1 cellular context compared by ENCODE assay signal in the genomic region with DNA sequence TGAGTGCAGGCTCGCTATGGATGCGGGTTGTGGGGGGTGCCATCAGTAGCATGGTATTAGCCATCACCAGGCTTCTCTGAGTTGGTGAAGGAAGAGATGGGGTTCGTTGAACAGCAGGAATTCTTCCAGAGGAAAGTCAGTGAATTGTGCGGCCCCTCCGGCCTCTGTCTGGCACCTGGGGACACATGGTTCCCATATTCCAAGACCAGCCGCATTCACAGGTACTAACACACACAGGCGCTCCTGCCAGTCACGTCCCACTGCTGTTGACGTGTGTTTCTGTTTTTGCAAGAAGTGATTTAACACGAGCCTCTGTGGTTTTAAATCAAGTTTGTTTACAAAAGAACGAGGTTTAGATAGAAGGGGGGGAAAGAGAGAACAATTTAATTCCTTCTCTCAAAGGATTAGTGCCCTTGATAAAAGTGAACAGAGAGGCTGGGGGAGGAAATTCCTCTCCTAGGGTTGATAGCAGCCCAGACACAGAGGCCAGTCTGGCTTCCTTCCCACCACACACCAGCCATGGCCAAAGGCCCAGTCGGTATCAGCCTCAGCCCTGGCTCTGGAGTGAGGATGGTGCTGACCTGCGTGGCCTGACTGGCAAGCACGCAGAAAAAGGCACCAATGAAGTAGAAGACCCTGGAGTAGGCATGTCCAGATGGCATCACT.
TF ChIP-seq lines count a peak whose summit lies in the region.

No MANE protein-coding gene starts in this region.

TF ChIP-seq in HepG2, 621 proteins besides CTCF, POLR2A, EP300 and RAD21 (continued from another document):
- TF ChIP-seq, protein P1, sequence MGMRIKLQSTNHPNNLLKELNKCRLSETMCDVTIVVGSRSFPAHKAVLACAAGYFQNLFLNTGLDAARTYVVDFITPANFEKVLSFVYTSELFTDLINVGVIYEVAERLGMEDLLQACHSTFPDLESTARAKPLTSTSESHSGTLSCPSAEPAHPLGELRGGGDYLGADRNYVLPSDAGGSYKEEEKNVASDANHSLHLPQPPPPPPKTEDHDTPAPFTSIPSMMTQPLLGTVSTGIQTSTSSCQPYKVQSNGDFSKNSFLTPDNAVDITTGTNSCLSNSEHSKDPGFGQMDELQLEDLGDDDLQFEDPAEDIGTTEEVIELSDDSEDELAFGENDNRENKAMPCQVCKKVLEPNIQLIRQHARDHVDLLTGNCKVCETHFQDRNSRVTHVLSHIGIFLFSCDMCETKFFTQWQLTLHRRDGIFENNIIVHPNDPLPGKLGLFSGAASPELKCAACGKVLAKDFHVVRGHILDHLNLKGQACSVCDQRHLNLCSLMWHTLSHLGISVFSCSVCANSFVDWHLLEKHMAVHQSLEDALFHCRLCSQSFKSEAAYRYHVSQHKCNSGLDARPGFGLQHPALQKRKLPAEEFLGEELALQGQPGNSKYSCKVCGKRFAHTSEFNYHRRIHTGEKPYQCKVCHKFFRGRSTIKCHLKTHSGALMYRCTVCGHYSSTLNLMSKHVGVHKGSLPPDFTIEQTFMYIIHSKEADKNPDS (CRISPR knock-in tag; IDR thresholded peaks at IDR 0.05) = no peak
- TF ChIP-seq TOE1 (CRISPR knock-in tag; IDR thresholded peaks at IDR 0.05) = no peak
- TF ChIP-seq ZNF33A (CRISPR knock-in tag; IDR thresholded peaks at IDR 0.05; ENCODE audit: borderline replicate concordance) = no peak
- no peak for TF ChIP-seq RNF2 (conservative IDR thresholded peaks at IDR 0.05; ENCODE audit: low read depth)
- TF ChIP-seq CCAR2 (optimal IDR thresholded peaks at IDR 0.05; ENCODE audit: low read depth, low read length) = no peak
- TF ChIP-seq CREB1 (IDR thresholded peaks at IDR 0.05) = no peak
- TF ChIP-seq CREB1 (CRISPR knock-in tag; IDR thresholded peaks at IDR 0.05) = no peak
- no peak for TF ChIP-seq NCOR1 (IDR thresholded peaks at IDR 0.05; ENCODE audit: borderline replicate concordance, low read length)
- no peak for TF ChIP-seq STAG1 (CRISPR knock-in tag; IDR thresholded peaks at IDR 0.05)
- TF ChIP-seq, protein P2, sequence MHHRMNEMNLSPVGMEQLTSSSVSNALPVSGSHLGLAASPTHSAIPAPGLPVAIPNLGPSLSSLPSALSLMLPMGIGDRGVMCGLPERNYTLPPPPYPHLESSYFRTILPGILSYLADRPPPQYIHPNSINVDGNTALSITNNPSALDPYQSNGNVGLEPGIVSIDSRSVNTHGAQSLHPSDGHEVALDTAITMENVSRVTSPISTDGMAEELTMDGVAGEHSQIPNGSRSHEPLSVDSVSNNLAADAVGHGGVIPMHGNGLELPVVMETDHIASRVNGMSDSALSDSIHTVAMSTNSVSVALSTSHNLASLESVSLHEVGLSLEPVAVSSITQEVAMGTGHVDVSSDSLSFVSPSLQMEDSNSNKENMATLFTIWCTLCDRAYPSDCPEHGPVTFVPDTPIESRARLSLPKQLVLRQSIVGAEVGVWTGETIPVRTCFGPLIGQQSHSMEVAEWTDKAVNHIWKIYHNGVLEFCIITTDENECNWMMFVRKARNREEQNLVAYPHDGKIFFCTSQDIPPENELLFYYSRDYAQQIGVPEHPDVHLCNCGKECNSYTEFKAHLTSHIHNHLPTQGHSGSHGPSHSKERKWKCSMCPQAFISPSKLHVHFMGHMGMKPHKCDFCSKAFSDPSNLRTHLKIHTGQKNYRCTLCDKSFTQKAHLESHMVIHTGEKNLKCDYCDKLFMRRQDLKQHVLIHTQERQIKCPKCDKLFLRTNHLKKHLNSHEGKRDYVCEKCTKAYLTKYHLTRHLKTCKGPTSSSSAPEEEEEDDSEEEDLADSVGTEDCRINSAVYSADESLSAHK (CRISPR knock-in tag; IDR thresholded peaks at IDR 0.05; ENCODE audit: borderline replicate concordance) = no peak
- TF ChIP-seq ISL2 (CRISPR knock-in tag; IDR thresholded peaks at IDR 0.05) = no peak
- TF ChIP-seq CBX5 (CRISPR knock-in tag; IDR thresholded peaks at IDR 0.05; ENCODE audit: borderline replicate concordance) = no peak
- TF ChIP-seq, protein P3, sequence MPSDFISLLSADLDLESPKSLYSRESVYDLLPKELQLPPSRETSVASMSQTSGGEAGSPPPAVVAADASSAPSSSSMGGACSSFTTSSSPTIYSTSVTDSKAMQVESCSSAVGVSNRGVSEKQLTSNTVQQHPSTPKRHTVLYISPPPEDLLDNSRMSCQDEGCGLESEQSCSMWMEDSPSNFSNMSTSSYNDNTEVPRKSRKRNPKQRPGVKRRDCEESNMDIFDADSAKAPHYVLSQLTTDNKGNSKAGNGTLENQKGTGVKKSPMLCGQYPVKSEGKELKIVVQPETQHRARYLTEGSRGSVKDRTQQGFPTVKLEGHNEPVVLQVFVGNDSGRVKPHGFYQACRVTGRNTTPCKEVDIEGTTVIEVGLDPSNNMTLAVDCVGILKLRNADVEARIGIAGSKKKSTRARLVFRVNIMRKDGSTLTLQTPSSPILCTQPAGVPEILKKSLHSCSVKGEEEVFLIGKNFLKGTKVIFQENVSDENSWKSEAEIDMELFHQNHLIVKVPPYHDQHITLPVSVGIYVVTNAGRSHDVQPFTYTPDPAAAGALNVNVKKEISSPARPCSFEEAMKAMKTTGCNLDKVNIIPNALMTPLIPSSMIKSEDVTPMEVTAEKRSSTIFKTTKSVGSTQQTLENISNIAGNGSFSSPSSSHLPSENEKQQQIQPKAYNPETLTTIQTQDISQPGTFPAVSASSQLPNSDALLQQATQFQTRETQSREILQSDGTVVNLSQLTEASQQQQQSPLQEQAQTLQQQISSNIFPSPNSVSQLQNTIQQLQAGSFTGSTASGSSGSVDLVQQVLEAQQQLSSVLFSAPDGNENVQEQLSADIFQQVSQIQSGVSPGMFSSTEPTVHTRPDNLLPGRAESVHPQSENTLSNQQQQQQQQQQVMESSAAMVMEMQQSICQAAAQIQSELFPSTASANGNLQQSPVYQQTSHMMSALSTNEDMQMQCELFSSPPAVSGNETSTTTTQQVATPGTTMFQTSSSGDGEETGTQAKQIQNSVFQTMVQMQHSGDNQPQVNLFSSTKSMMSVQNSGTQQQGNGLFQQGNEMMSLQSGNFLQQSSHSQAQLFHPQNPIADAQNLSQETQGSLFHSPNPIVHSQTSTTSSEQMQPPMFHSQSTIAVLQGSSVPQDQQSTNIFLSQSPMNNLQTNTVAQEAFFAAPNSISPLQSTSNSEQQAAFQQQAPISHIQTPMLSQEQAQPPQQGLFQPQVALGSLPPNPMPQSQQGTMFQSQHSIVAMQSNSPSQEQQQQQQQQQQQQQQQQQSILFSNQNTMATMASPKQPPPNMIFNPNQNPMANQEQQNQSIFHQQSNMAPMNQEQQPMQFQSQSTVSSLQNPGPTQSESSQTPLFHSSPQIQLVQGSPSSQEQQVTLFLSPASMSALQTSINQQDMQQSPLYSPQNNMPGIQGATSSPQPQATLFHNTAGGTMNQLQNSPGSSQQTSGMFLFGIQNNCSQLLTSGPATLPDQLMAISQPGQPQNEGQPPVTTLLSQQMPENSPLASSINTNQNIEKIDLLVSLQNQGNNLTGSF (CRISPR knock-in tag; IDR thresholded peaks at IDR 0.05) = no peak
